In genomic region chr14:69260979-69261605, GRCh38 we compare ENCODE assay signal across 8 cellular contexts. TPM values are rescaled to one million over a fixed set of nuclear protein-coding genes. Genes with fewer than 3 reads are reported as not detected.
A peak's percentile ranks its signal among the peaks of the same experiment; 100 is the strongest.
DNase-seq lines count a peak whose midpoint lies in the region; ATAC-seq and TF ChIP-seq lines count a peak whose summit lies in the region.

No MANE protein-coding gene starts in this region.

- ATAC-seq in HG02588 (IDR thresholded peaks at IDR 0.05; ENCODE audit: unreplicated experiment), result peak; percentile 52
- ATAC-seq in natural killer cell, result peak in 1 of 3 donors; percentile 54
- ATAC-seq in upper lobe of right lung, result peak; percentile 68
- ATAC-seq in HG02981 (IDR thresholded peaks at IDR 0.05; ENCODE audit: unreplicated experiment), result no peak
- no peak for ATAC-seq in HG03135 (IDR thresholded peaks at IDR 0.05; ENCODE audit: unreplicated experiment)

- peaks cover 35 to 64% of the 10 kb centered on the region in 2 donors for H3K27me3 Mint-ChIP-seq in CD8-positive, alpha-beta memory T cell
- peaks cover 68% of the 10 kb centered on the region for H3K27me3 Mint-ChIP-seq in activated CD4-positive, alpha-beta T cell treated with anti-CD3 and anti-CD28 coated beads, Interleukin-2, amount 10 ng/mL, durations not matched to agents 7 days and 5 days
- peaks cover 38 to 43% of the 10 kb centered on the region in 2 donors for H3K27me3 Mint-ChIP-seq in natural killer cell (ENCODE audit: low read depth in 2 of 2)

- H3K27ac Mint-ChIP-seq in CD8-positive, alpha-beta memory T cell, result no peak overlapping the region
- H3K27ac Mint-ChIP-seq in activated CD4-positive, alpha-beta T cell treated with anti-CD3 and anti-CD28 coated beads, Interleukin-2, amount 10 ng/mL, durations not matched to agents 7 days and 5 days, result no peak overlapping the region
- H3K27ac Mint-ChIP-seq in natural killer cell, result no peak overlapping the region

- H3K9me3 Mint-ChIP-seq in CD8-positive, alpha-beta memory T cell, result no peaks in the 10 kb centered on the region
- H3K9me3 Mint-ChIP-seq in activated CD4-positive, alpha-beta T cell treated with anti-CD3 and anti-CD28 coated beads, Interleukin-2, amount 10 ng/mL, durations not matched to agents 7 days and 5 days, result no peaks in the 10 kb centered on the region
- H3K9me3 Mint-ChIP-seq in natural killer cell, result no peaks in the 10 kb centered on the region

- no peaks in the 10 kb centered on the region for H3K9me3 ChIP-seq in CD8-positive, alpha-beta memory T cell (ENCODE audit: low read length)
- H3K9me3 ChIP-seq in upper lobe of right lung, result no peaks in the 10 kb centered on the region

- peaks cover 0 to 5% (median 1%) of the 10 kb centered on the region in 3 donors for H3K4me1 Mint-ChIP-seq in CD8-positive, alpha-beta memory T cell
- H3K4me1 Mint-ChIP-seq in activated CD4-positive, alpha-beta T cell treated with anti-CD3 and anti-CD28 coated beads, Interleukin-2, amount 10 ng/mL, durations not matched to agents 7 days and 5 days, result peaks cover 6% of the 10 kb centered on the region
- peaks cover 0 to 5% of the 10 kb centered on the region in 2 donors for H3K4me1 Mint-ChIP-seq in natural killer cell

- H3K36me3 ChIP-seq in CD8-positive, alpha-beta memory T cell (ENCODE audit: insufficient read depth, low read length), result no peaks in the 10 kb centered on the region
- H3K36me3 ChIP-seq in upper lobe of right lung, result no peaks in the 10 kb centered on the region

- POLR2A ChIA-PET in CD8-positive, alpha-beta memory T cell (lab: Charles Lee), result no interaction called here
- POLR2A ChIA-PET in activated CD4-positive, alpha-beta T cell treated with anti-CD3 and anti-CD28 coated beads, Interleukin-2, amount 10 ng/mL, durations not matched to agents 7 days and 5 days (lab: Charles Lee), result no interaction called here

- intact Hi-C loops in natural killer cell (cut with micrococcal nuclease) (no loop called here), upper lobe of right lung (cut with DNase I) (no loop called here)

- H3K27ac ChIP-seq in CD8-positive, alpha-beta memory T cell (ENCODE audit: low read depth, low read length), result no peak overlapping the region
- no peak overlapping the region for H3K27ac ChIP-seq in upper lobe of right lung

- no peak for TF ChIP-seq POLR2A in erythroblast (IDR thresholded peaks at IDR 0.05; ENCODE audit: low read length)

- TF ChIP-seq CTCF in natural killer cell (IDR thresholded peaks at IDR 0.05) (no peak), upper lobe of right lung (IDR thresholded peaks at IDR 0.05) (peak; percentile 64)

- DNase-seq in CD8-positive, alpha-beta memory T cell, result peak in 1 of 5 donors; percentile 14
- DNase-seq in activated CD4-positive, alpha-beta T cell treated with anti-CD3 and anti-CD28 coated beads, Interleukin-2, amount 10 ng/mL, durations not matched to agents 7 days and 5 days, result peak; percentile 35
- DNase-seq in erythroblast (lab: John Stamatoyannopoulos, UW), result peak; percentile 10 to 13
- no peak for DNase-seq in natural killer cell
- DNase-seq in upper lobe of right lung, result no peak

- H3K4me1 ChIP-seq in CD8-positive, alpha-beta memory T cell (ENCODE audit: insufficient read depth, low read length), result no peaks in the 10 kb centered on the region
- peaks cover 18% of the 10 kb centered on the region for H3K4me1 ChIP-seq in upper lobe of right lung

- no peaks in the 10 kb centered on the region for H3K36me3 Mint-ChIP-seq in CD8-positive, alpha-beta memory T cell
- no peaks in the 10 kb centered on the region for H3K36me3 Mint-ChIP-seq in activated CD4-positive, alpha-beta T cell treated with anti-CD3 and anti-CD28 coated beads, Interleukin-2, amount 10 ng/mL, durations not matched to agents 7 days and 5 days (ENCODE audit: low read depth)
- H3K36me3 Mint-ChIP-seq in natural killer cell, result no peaks in the 10 kb centered on the region

- peaks cover 18% of the 10 kb centered on the region for H3K27me3 ChIP-seq in CD8-positive, alpha-beta memory T cell (ENCODE audit: insufficient read depth, low read length, poor library complexity, severe bottlenecking)
- H3K27me3 ChIP-seq in upper lobe of right lung, result peaks cover 40% of the 10 kb centered on the region

- CTCF ChIA-PET in CD8-positive, alpha-beta memory T cell (lab: Charles Lee), result no interaction called here
- CTCF ChIA-PET in activated CD4-positive, alpha-beta T cell treated with anti-CD3 and anti-CD28 coated beads, Interleukin-2, amount 10 ng/mL, durations not matched to agents 7 days and 5 days (lab: Charles Lee), result interaction anchor here (0.5 to 1.6 kb wide), 4 partner anchors 10 to 120 kb away, joined by 3 to 5 read pairs (median 4); no protein-coding TSS in a partner anchor

- H3K4me3 ChIP-seq in CD8-positive, alpha-beta memory T cell (ENCODE audit: low read length), result no peak overlapping the region
- peak overlapping the region; percentile 54 for H3K4me3 ChIP-seq in upper lobe of right lung

- H3K4me3 Mint-ChIP-seq in CD8-positive, alpha-beta memory T cell, result peak overlapping the region; percentile 34 to 67 (median 57)
- H3K4me3 Mint-ChIP-seq in activated CD4-positive, alpha-beta T cell treated with anti-CD3 and anti-CD28 coated beads, Interleukin-2, amount 10 ng/mL, durations not matched to agents 7 days and 5 days, result peak overlapping the region; percentile 44
- H3K4me3 Mint-ChIP-seq in natural killer cell, result peak overlapping the region; percentile 40

RNA-seq across cellular contexts. Expression of gene GALNT16, which starts 1.1 kb away (rescaled TPM):
- under 1 TPM in 1 of 2 experiments, not detected in 1; 0.11 TPM for total RNA-seq in CD8-positive, alpha-beta memory T cell
- polyA plus RNA-seq in CD8-positive, alpha-beta memory T cell, result not detected
- not detected for total RNA-seq in activated CD4-positive, alpha-beta T cell treated with anti-CD3 and anti-CD28 coated beads, Interleukin-2, amount 10 ng/mL, durations not matched to agents 7 days and 5 days
- not detected for total RNA-seq in natural killer cell
- total RNA-seq in upper lobe of right lung, result 3.0 TPM

Comparison
In these comparisons a context has a peak if more than half of its experiments do, and no peak if none do; other contexts are left out.
1. DNase-seq: peak in activated CD4-positive, alpha-beta T cell treated with anti-CD3 and anti-CD28 coated beads, Interleukin-2, amount 10 ng/mL, durations not matched to agents 7 days and 5 days (single experiment) and erythroblast (2 of 2); none in natural killer cell (single experiment) and upper lobe of right lung (single experiment).
2. ATAC-seq: peak in HG02588 (single experiment) and upper lobe of right lung (single experiment); none in HG02981 (single experiment) and HG03135 (single experiment).
3. Peak in every context shown above with its lines, with median percentiles within 50 percentile points of each other: H3K4me3 Mint-ChIP-seq.